1 cellular context compared by ENCODE assay signal in genomic region chr4:47538516-47538915, GRCh38.
TF ChIP-seq lines count a peak whose summit lies in the region.

No MANE protein-coding gene starts in this region.

TF ChIP-seq in GM23338, 12 proteins besides CTCF, POLR2A, EP300 and RAD21:
- no peak for TF ChIP-seq STAT1 (IDR thresholded peaks at IDR 0.05; ENCODE audit: unreplicated experiment)
- TF ChIP-seq JUNB (IDR thresholded peaks at IDR 0.05; ENCODE audit: unreplicated experiment), result no peak
- no peak for TF ChIP-seq ZNF462 (CRISPR knock-in tag; IDR thresholded peaks at IDR 0.05)
- no peak for TF ChIP-seq REST (IDR thresholded peaks at IDR 0.05; ENCODE audit: unreplicated experiment)
- no peak for TF ChIP-seq ZNF331 (CRISPR knock-in tag; IDR thresholded peaks at IDR 0.05; ENCODE audit: low read depth)
- TF ChIP-seq ETS1 (IDR thresholded peaks at IDR 0.05), result no peak
- TF ChIP-seq EZH2phosphoT487 (IDR thresholded peaks at IDR 0.05; ENCODE audit: unreplicated experiment), result no peak
- TF ChIP-seq CREB1 (CRISPR knock-in tag; IDR thresholded peaks at IDR 0.05; ENCODE audit: low read depth), result no peak
- TF ChIP-seq NANOG (IDR thresholded peaks at IDR 0.05; ENCODE audit: borderline replicate concordance), result no peak
- TF ChIP-seq EZH2 (IDR thresholded peaks at IDR 0.05; ENCODE audit: low read depth, unreplicated experiment), result no peak
- TF ChIP-seq POLR2AphosphoS5 (IDR thresholded peaks at IDR 0.05; ENCODE audit: low read depth), result no peak
- no peak for TF ChIP-seq ZNF114 (CRISPR knock-in tag; IDR thresholded peaks at IDR 0.05)
